ENCODE assay signal across 24 cellular contexts in the genomic region with DNA sequence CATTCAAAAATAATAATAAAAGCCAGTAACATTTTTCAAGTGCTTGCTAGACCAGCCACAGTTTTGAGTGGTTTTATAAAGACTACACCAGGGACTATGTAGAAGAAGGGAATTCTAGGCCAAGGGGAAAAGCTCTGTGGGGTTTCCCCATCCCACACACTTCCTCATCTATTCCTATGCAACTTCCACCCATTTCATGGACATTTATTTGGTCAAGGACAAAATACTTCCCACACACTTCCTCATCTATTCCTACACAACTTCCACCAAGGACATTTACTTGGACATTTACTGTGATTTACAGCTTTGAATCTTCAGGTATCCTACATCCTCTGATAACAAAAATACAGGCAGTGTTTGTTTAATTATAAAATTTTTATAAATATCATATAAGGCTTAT.
"Had no signal": no experiment of that assay in that cellular context is flagged by ENCODE, and none has a peak within 500 bp of the region (broad histone marks: within the 10 kb centered on the region; RNA-seq: fewer than 3 reads in every experiment).

No MANE protein-coding gene starts in this region.

- H3K4me1 ChIP-seq: foreskin keratinocyte had no signal

- H3K9me3 ChIP-seq: colonic mucosa, esophagus muscularis mucosa, esophagus squamous epithelium, gastrocnemius medialis, gastroesophageal sphincter, heart left ventricle, heart right ventricle had no signal

- H3K27ac ChIP-seq: colonic mucosa, coronary artery, dorsolateral prefrontal cortex, epithelial cell of prostate, esophagus muscularis mucosa, esophagus squamous epithelium, foreskin keratinocyte, gastrocnemius medialis, gastroesophageal sphincter, heart left ventricle, heart right ventricle, hepatocyte had no signal

- H3K36me3 ChIP-seq: colonic mucosa, esophagus muscularis mucosa, esophagus squamous epithelium, gastrocnemius medialis, gastroesophageal sphincter, heart left ventricle, heart right ventricle had no signal

- H3K27me3 ChIP-seq: colonic mucosa, dorsolateral prefrontal cortex, esophagus muscularis mucosa, esophagus squamous epithelium, foreskin keratinocyte, gastrocnemius medialis, gastroesophageal sphincter, heart left ventricle, heart right ventricle, hepatocyte had no signal

- DNase-seq: colonic mucosa; cortex of kidney; dermis blood vessel endothelial cell; dorsolateral prefrontal cortex; effector CD4-positive, alpha-beta T cell; effector CD8-positive, alpha-beta T cell; effector memory CD4-positive, alpha-beta T cell; effector memory CD8-positive, alpha-beta T cell; endodermal cell; erythroblast; esophagus squamous epithelium; foreskin fibroblast; foreskin keratinocyte; foreskin melanocyte; gastrocnemius medialis; glutamatergic neuron; head of caudate nucleus; heart left ventricle; heart right ventricle had no signal

- H3K4me3 ChIP-seq: colonic mucosa, coronary artery, dorsolateral prefrontal cortex, esophagus muscularis mucosa, esophagus squamous epithelium, gastrocnemius medialis, gastroesophageal sphincter, heart left ventricle, heart right ventricle, hepatocyte had no signal
